In genomic region chr1:245785433-245785832, GRCh38 we compare ENCODE assay signal across 1 cellular context.
TF ChIP-seq lines count a peak whose summit lies in the region.

No MANE protein-coding gene starts in this region.

TF ChIP-seq in H1, 55 proteins besides CTCF, POLR2A, EP300 and RAD21:
- peak; percentile 42; the same call in 1 of the 2 replicates for TF ChIP-seq JUND (IDR thresholded peaks at IDR 0.05; ENCODE audit: low read length)
- TF ChIP-seq NRF1 (IDR thresholded peaks at IDR 0.05; ENCODE audit: low read depth, low read length): no peak
